20 cellular contexts compared by ENCODE assay signal in the genomic region with DNA sequence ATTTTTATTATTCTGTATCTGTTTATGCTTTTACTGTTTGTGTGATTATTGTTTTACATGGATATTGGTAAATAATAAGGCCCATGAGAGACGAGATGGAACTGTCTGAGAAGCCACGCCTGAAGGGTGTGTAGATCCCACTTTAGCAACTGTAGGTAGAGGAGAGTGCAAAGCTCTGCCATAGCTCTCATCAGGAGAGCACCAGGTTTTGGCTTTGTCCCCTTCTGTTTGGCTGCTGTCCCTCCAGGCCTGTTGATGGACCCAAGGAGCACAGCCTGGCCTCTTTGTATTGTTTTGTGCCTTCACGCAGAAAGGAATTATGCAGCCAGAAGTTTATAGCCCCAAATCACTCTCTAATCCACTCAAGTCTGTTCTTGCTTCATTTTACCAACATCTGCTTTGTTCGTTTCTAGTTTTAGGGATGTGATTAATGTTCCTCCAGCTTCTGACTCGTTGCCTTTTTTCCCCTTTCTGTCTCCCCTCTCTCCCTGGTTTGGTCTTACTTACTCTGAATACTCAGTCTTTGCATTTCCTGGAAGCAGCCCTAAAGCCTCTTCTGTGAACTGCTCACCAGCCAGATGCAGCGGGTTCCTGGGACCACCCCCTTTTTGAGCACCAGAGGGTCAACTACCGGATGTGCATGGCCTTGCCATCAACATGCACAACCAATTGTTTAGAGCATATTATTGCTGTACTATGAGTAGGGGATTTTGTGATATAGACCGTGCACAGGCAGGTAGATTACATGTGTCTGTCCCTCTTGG.
A peak's percentile ranks its signal among the peaks of the same experiment; 100 is the strongest.
DNase-seq lines count a peak whose midpoint lies in the region; ATAC-seq lines count a peak whose summit lies in the region.
"Had no signal": no experiment of that assay in that cellular context is flagged by ENCODE, and none has a peak within 500 bp of the region (broad histone marks: within the 10 kb centered on the region; RNA-seq: fewer than 3 reads in every experiment).

No MANE protein-coding gene starts in this region.

- POLR2A ChIA-PET in activated naive CD8-positive, alpha-beta T cell treated with anti-CD3 and anti-CD28 coated beads, Interleukin-2, amount 10 ng/mL, durations not matched to agents 7 days and 5 days (lab: Charles Lee) = interaction anchor here (1.3 kb wide), 1 partner anchor 10 kb away, joined by 5 read pairs; no protein-coding TSS in a partner anchor

- peaks cover 7% of the 10 kb centered on the region for H3K36me3 Mint-ChIP-seq in activated naive CD8-positive, alpha-beta T cell treated with anti-CD3 and anti-CD28 coated beads, Interleukin-2, amount 10 ng/mL, durations not matched to agents 7 days and 5 days
- no peaks in the 10 kb centered on the region for H3K36me3 Mint-ChIP-seq in activated naive CD8-positive, alpha-beta T cell treated with anti-CD3 and anti-CD28 coated beads, Interleukin-2, amount 50 U/mL, for 24 hours (ENCODE audit: low read depth)
- H3K36me3 Mint-ChIP-seq: CD8-positive, alpha-beta T cell had no signal

- DNase-seq in NCI-H82 (lab: John Stamatoyannopoulos, UW) (peak; percentile 56), NCI-H82 treated with DMSO at 0.1 percent for 48 hours (lab: John Stamatoyannopoulos, UW; ENCODE audit: unreplicated experiment) (no peak), cerebellum (ENCODE audit: low spot score) (peak; percentile 69), globus pallidus (ENCODE audit: low spot score) (no peak), HuH-7.5 (ENCODE audit: low spot score) (no peak), SK-N-DZ (ENCODE audit: low spot score) (no peak)
- peak; percentile 41 for DNase-seq in activated naive CD8-positive, alpha-beta T cell treated with anti-CD3 and anti-CD28 coated beads, Interleukin-2, amount 10 ng/mL, durations not matched to agents 7 days and 5 days
- DNase-seq in activated naive CD8-positive, alpha-beta T cell treated with anti-CD3 and anti-CD28 coated beads, Interleukin-2, amount 50 U/mL, for 24 hours = no peak
- DNase-seq: 8988T; AML-193; CD8-positive, alpha-beta T cell; GF-D8; GOT3; IMR-90; NCI-H1105 treated with DMSO at 0.1 percent for 48 hours; NCI-H2029 treated with DMSO at 0.1 percent for 48 hours; NCI-H2171; NCI-H345; SIG-M5 had no signal

- H3K27me3 Mint-ChIP-seq in activated naive CD8-positive, alpha-beta T cell treated with anti-CD3 and anti-CD28 coated beads, Interleukin-2, amount 10 ng/mL, durations not matched to agents 7 days and 5 days = no peaks in the 10 kb centered on the region
- no peaks in the 10 kb centered on the region for H3K27me3 Mint-ChIP-seq in activated naive CD8-positive, alpha-beta T cell treated with anti-CD3 and anti-CD28 coated beads, Interleukin-2, amount 50 U/mL, for 24 hours

- H3K4me3 Mint-ChIP-seq in activated naive CD8-positive, alpha-beta T cell treated with anti-CD3 and anti-CD28 coated beads, Interleukin-2, amount 10 ng/mL, durations not matched to agents 7 days and 5 days = peak overlapping the region; percentile 50
- H3K4me3 Mint-ChIP-seq in activated naive CD8-positive, alpha-beta T cell treated with anti-CD3 and anti-CD28 coated beads, Interleukin-2, amount 50 U/mL, for 24 hours = no peak overlapping the region
- H3K4me3 Mint-ChIP-seq: CD8-positive, alpha-beta T cell had no signal

- H3K9me3 Mint-ChIP-seq in activated naive CD8-positive, alpha-beta T cell treated with anti-CD3 and anti-CD28 coated beads, Interleukin-2, amount 10 ng/mL, durations not matched to agents 7 days and 5 days = peaks cover 7% of the 10 kb centered on the region
- H3K9me3 Mint-ChIP-seq in activated naive CD8-positive, alpha-beta T cell treated with anti-CD3 and anti-CD28 coated beads, Interleukin-2, amount 50 U/mL, for 24 hours = no peaks in the 10 kb centered on the region
- H3K9me3 Mint-ChIP-seq: CD8-positive, alpha-beta T cell had no signal

- H3K4me1 Mint-ChIP-seq in activated naive CD8-positive, alpha-beta T cell treated with anti-CD3 and anti-CD28 coated beads, Interleukin-2, amount 10 ng/mL, durations not matched to agents 7 days and 5 days = peaks cover 22% of the 10 kb centered on the region
- H3K4me1 Mint-ChIP-seq in activated naive CD8-positive, alpha-beta T cell treated with anti-CD3 and anti-CD28 coated beads, Interleukin-2, amount 50 U/mL, for 24 hours = no peaks in the 10 kb centered on the region

- H3K27ac Mint-ChIP-seq in activated naive CD8-positive, alpha-beta T cell treated with anti-CD3 and anti-CD28 coated beads, Interleukin-2, amount 10 ng/mL, durations not matched to agents 7 days and 5 days = peak overlapping the region; percentile 83
- H3K27ac Mint-ChIP-seq in activated naive CD8-positive, alpha-beta T cell treated with anti-CD3 and anti-CD28 coated beads, Interleukin-2, amount 50 U/mL, for 24 hours = no peak overlapping the region
- H3K27ac Mint-ChIP-seq: CD8-positive, alpha-beta T cell had no signal

- peak; percentile 94 for ATAC-seq in activated naive CD8-positive, alpha-beta T cell treated with anti-CD3 and anti-CD28 coated beads, Interleukin-2, amount 10 ng/mL, durations not matched to agents 7 days and 5 days (ENCODE audit: low read depth)
- no peak for ATAC-seq in activated naive CD8-positive, alpha-beta T cell treated with anti-CD3 and anti-CD28 coated beads, Interleukin-2, amount 50 U/mL, for 24 hours
- ATAC-seq: CD8-positive, alpha-beta T cell; SK-N-SH treated with all-trans-retinoic acid at 6 μM for 48 hours had no signal

Comparison
In these comparisons a context has a peak if more than half of its experiments do, and no peak if none do; other contexts are left out.
1. DNase-seq: peak in NCI-H82 (single experiment), activated naive CD8-positive, alpha-beta T cell treated with anti-CD3 and anti-CD28 coated beads, Interleukin-2, amount 10 ng/mL, durations not matched to agents 7 days and 5 days (single experiment) and cerebellum (single experiment); none in NCI-H82 treated with DMSO at 0.1 percent for 48 hours (single experiment), activated naive CD8-positive, alpha-beta T cell treated with anti-CD3 and anti-CD28 coated beads, Interleukin-2, amount 50 U/mL, for 24 hours (single experiment), globus pallidus (single experiment), HuH-7.5 (single experiment) and SK-N-DZ (single experiment).